In the genomic region with DNA sequence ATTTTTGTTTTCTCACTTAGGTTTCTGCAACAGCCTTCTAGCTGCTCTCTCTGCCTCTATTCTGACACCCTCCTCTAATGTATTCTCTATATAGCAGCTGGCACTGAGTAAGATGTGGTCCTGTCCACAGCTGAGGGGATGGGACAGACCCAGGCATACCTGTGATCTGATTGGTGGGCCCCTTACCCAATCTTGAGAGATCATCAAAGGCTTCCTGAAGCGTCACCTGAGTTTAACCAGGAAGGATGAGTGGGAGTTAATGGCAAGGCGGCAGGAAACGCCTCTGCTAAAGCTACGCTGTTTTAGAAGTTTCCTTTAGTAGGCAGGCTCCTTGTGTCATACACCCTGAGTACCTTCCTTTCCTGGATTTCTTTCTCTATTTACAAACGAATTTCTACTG, we compare ENCODE assay signal across 11 cellular contexts. TPM values are rescaled to one million over a fixed set of nuclear protein-coding genes. Genes with fewer than 3 reads are reported as not detected.
DNase-seq lines count a peak whose midpoint lies in the region; ATAC-seq, FAIRE-seq and TF ChIP-seq lines count a peak whose summit lies in the region.
"Had no signal": no experiment of that assay in that cellular context is flagged by ENCODE, and none has a peak within 500 bp of the region (broad histone marks: within the 10 kb centered on the region; RNA-seq: fewer than 3 reads in every experiment).

No MANE protein-coding gene starts in this region.

- no peak for TF ChIP-seq EP300 in A549 (IDR thresholded peaks at IDR 0.05)
- TF ChIP-seq EP300 in upper lobe of left lung (IDR thresholded peaks at IDR 0.05) = no peak

- H3K4ac ChIP-seq in H9 (ENCODE audit: low read depth, low read length) = no peak overlapping the region

- no peak for TF ChIP-seq POLR2A in A549 (IDR thresholded peaks at IDR 0.05; ENCODE audit: low read length)
- TF ChIP-seq POLR2A in upper lobe of left lung (IDR thresholded peaks at IDR 0.05) = no peak

- H3K18ac ChIP-seq in H9 (ENCODE audit: insufficient read length, low read depth, low read length) = no peak overlapping the region

- no peaks in the 10 kb centered on the region for H3K36me3 ChIP-seq in upper lobe of left lung
- H3K36me3 ChIP-seq: cardiac muscle cell had no signal

- H2BK5ac ChIP-seq in H9 (ENCODE audit: insufficient read length, low read length) = no peak overlapping the region

- 78% methylated on average over 5 of the region's 5 CpGs for WGBS in A549 (ENCODE audit: missing lambda C conversion rate)
- WGBS in H9 (ENCODE audit: extremely low coverage, insufficient read length, low lambda C conversion rate) = no CpG with 5 or more reads among the region's 5 CpGs
- 20 to 41% methylated on average over 5 of the region's 5 CpGs for WGBS in upper lobe of left lung, 2 donors

- H2BK120ac ChIP-seq in H9 (ENCODE audit: low read depth, low read length, poor library complexity, severe bottlenecking) = no peak overlapping the region

- no peaks in the 10 kb centered on the region for H3K9me3 ChIP-seq in A549
- H3K9me3 ChIP-seq in H9 (ENCODE audit: control insufficient read depth, low read depth, low read length) = no peaks in the 10 kb centered on the region
- H3K9me3 ChIP-seq in upper lobe of left lung = no peaks in the 10 kb centered on the region

- H3K4me3 Mint-ChIP-seq in H9 (no peak overlapping the region), endothelial cell (ENCODE audit: unreplicated experiment) (no peak overlapping the region), osteocyte (ENCODE audit: unreplicated experiment) (no peak overlapping the region)
- H3K4me3 Mint-ChIP-seq in activated CD8-positive, alpha-beta T cell treated with anti-CD3 and anti-CD28 coated beads for 36 hours = peak overlapping the region; percentile 72

- no peak overlapping the region for H2BK12ac ChIP-seq in H9 (ENCODE audit: insufficient read length, low read depth, low read length)

- H3K4me1 ChIP-seq in A549 (peaks cover 43% of the 10 kb centered on the region), H9 (ENCODE audit: insufficient read depth, low read length) (0 out of 2 replicates have a peak, but pooled peaks cover 3% of the 10 kb centered on the region), upper lobe of left lung (peaks cover 48 to 53% (median 50%) of the 10 kb centered on the region in 4 donors)

- 0 out of 6 replicates have a peak overlapping the region, but pooled peaks of 1 of the 2 experiments have one; percentile 23 for H3K27ac ChIP-seq in A549
- H3K27ac ChIP-seq in H9 (ENCODE audit: insufficient read length, low read depth, low read length) = no peak overlapping the region
- peak overlapping the region in 1 of 4 donors; percentile 53 for H3K27ac ChIP-seq in upper lobe of left lung
- H3K27ac ChIP-seq: cardiac muscle cell had no signal

- H2AK5ac ChIP-seq in H9 (ENCODE audit: insufficient read length, low read length) = no peak overlapping the region

- H3K79me1 ChIP-seq in H9 (ENCODE audit: insufficient read depth, low read depth, low read length, poor library complexity, severe bottlenecking) = no peaks in the 10 kb centered on the region

- H3K27me3 Mint-ChIP-seq in H9 (ENCODE audit: low read depth) (peaks cover 74% of the 10 kb centered on the region), endothelial cell (ENCODE audit: unreplicated experiment) (peaks cover 10% of the 10 kb centered on the region), osteocyte (ENCODE audit: unreplicated experiment) (peaks cover 6% of the 10 kb centered on the region)
- H3K27me3 Mint-ChIP-seq in activated CD8-positive, alpha-beta T cell treated with anti-CD3 and anti-CD28 coated beads for 36 hours = no peaks in the 10 kb centered on the region

- H3K27ac Mint-ChIP-seq in H9 (no peak overlapping the region), endothelial cell (ENCODE audit: unreplicated experiment) (peak overlapping the region; percentile 77), osteocyte (ENCODE audit: unreplicated experiment) (no peak overlapping the region)
- peak overlapping the region; percentile 84 for H3K27ac Mint-ChIP-seq in activated CD8-positive, alpha-beta T cell treated with anti-CD3 and anti-CD28 coated beads for 36 hours

- peaks cover 16% of the 10 kb centered on the region for H3K23me2 ChIP-seq in H9 (ENCODE audit: insufficient read length, low read depth, low read length, poor library complexity, severe bottlenecking)

- H3K9ac ChIP-seq in H9 (ENCODE audit: extremely low read depth, insufficient read length, low read length) = no peak overlapping the region

- DNase-seq in A549 (ENCODE audit: low read depth in 1 of 2, low spot score in 1 of 2) = no peak
- peak; percentile 76 for DNase-seq in H9
- DNase-seq in activated CD8-positive, alpha-beta T cell treated with anti-CD3 and anti-CD28 coated beads for 36 hours = peak; percentile 89
- DNase-seq in endothelial cell (ENCODE audit: low spot score) = no peak
- DNase-seq in osteocyte (ENCODE audit: extremely low spot score, unreplicated experiment) = no peak
- DNase-seq in upper lobe of left lung = no peak
- no peak for DNase-seq in occipital lobe (lab: John Stamatoyannopoulos, UW)
- DNase-seq in SW 1271 (lab: John Stamatoyannopoulos, UW) = no peak

- H2BK20ac ChIP-seq in H9 (ENCODE audit: low read depth, low read length, poor library complexity, severe bottlenecking) = no peak overlapping the region

- no peaks in the 10 kb centered on the region for H4K20me1 ChIP-seq in H9 (ENCODE audit: control insufficient read depth, insufficient read depth, insufficient read length)

- H3K4me1 Mint-ChIP-seq in H9 = peaks cover 40 to 41% of the 10 kb centered on the region in 2 experiments
- peaks cover 81% of the 10 kb centered on the region for H3K4me1 Mint-ChIP-seq in activated CD8-positive, alpha-beta T cell treated with anti-CD3 and anti-CD28 coated beads for 36 hours (ENCODE audit: low read depth)
- peaks cover 36% of the 10 kb centered on the region for H3K4me1 Mint-ChIP-seq in endothelial cell (ENCODE audit: unreplicated experiment)
- H3K4me1 Mint-ChIP-seq in osteocyte (ENCODE audit: unreplicated experiment) = peaks cover 26% of the 10 kb centered on the region

- no peak overlapping the region for H4K8ac ChIP-seq in H9 (replicated peaks; ENCODE audit: insufficient read length, low read depth, low read length)

- no peak overlapping the region for H2BK15ac ChIP-seq in H9 (ENCODE audit: low read depth, low read length)

- CTCF ChIA-PET in A549 (lab: Yijun Ruan, JAX) = interaction anchor here (0.7 to 0.9 kb wide), 3 partner anchors 14 to 173 kb away, joined by 3 to 5 read pairs (median 3); no protein-coding TSS in a partner anchor
- CTCF ChIA-PET in activated CD8-positive, alpha-beta T cell treated with anti-CD3 and anti-CD28 coated beads for 36 hours (lab: Charles Lee) = interaction anchor here (1.0 to 1.5 kb wide), 3 partner anchors 9 to 46 kb away, joined by 3 to 4 read pairs (median 3); no protein-coding TSS in a partner anchor

- FAIRE-seq in A549 (lab: Jason Lieb, UNC) = no peak

- H3K14ac ChIP-seq in H9 (ENCODE audit: insufficient read depth, low read length) = no peak overlapping the region

- no peak overlapping the region for H4K5ac ChIP-seq in H9 (ENCODE audit: insufficient read length, low read depth, low read length)

- H3K36me3 Mint-ChIP-seq in H9 (ENCODE audit: insufficient read depth in 1 of 3, low read depth in 3 of 3) = no peaks in the 10 kb centered on the region
- peaks cover 3% of the 10 kb centered on the region for H3K36me3 Mint-ChIP-seq in activated CD8-positive, alpha-beta T cell treated with anti-CD3 and anti-CD28 coated beads for 36 hours (ENCODE audit: low read depth)
- H3K36me3 Mint-ChIP-seq in endothelial cell (ENCODE audit: low read depth, unreplicated experiment) = no peaks in the 10 kb centered on the region
- H3K36me3 Mint-ChIP-seq in osteocyte (ENCODE audit: unreplicated experiment) = no peaks in the 10 kb centered on the region
- H3K36me3 Mint-ChIP-seq: immature natural killer cell had no signal

- no peak overlapping the region for H3K23ac ChIP-seq in H9 (ENCODE audit: insufficient read length, low read depth, low read length)

- no peak overlapping the region for H3K56ac ChIP-seq in H9 (ENCODE audit: insufficient read length, low read depth, low read length)

- H2AFZ ChIP-seq in H9 (ENCODE audit: low read length) = no peak overlapping the region

- H3T11ph ChIP-seq in H9 (ENCODE audit: low read length) = no peak overlapping the region

- H3K27me3 ChIP-seq in H9 (ENCODE audit: insufficient read depth, low read length) (peaks cover 18% of the 10 kb centered on the region; the same call in 1 of the 2 replicates), upper lobe of left lung (no peaks in the 10 kb centered on the region)

- no peak overlapping the region for H3K4me3 ChIP-seq in A549
- H3K4me3 ChIP-seq in upper lobe of left lung = no peak overlapping the region
- H3K4me3 ChIP-seq: cardiac muscle cell had no signal

- H4K91ac ChIP-seq in H9 (ENCODE audit: insufficient read length, low read depth, low read length) = no peak overlapping the region

- H3K9me3 Mint-ChIP-seq in H9 (no peaks in the 10 kb centered on the region), endothelial cell (ENCODE audit: unreplicated experiment) (no peaks in the 10 kb centered on the region), osteocyte (ENCODE audit: unreplicated experiment) (no peaks in the 10 kb centered on the region)
- H3K9me3 Mint-ChIP-seq in activated CD8-positive, alpha-beta T cell treated with anti-CD3 and anti-CD28 coated beads for 36 hours = no peaks in the 10 kb centered on the region

- intact Hi-C loops in activated CD8-positive, alpha-beta T cell treated with anti-CD3 and anti-CD28 coated beads for 36 hours (cut with micrococcal nuclease) = loop anchor here (5.0 kb wide), 1 partner anchor 52 kb away; a partner anchor contains a TSS

- ATAC-seq in A549 (no peak), upper lobe of left lung (ENCODE audit: low FRiP score in 2 of 2) (no peak)
- peak; percentile 92 for ATAC-seq in activated CD8-positive, alpha-beta T cell treated with anti-CD3 and anti-CD28 coated beads for 36 hours
- ATAC-seq: Panc1 had no signal

- TF ChIP-seq RAD21 in A549 (conservative IDR thresholded peaks at IDR 0.05 in 1 of 2, IDR thresholded peaks at IDR 0.05 in 1 of 2) = no peak

- TF ChIP-seq CTCF in A549 (IDR thresholded peaks at IDR 0.05) = no peak
- TF ChIP-seq CTCF in H9 (conservative IDR thresholded peaks at IDR 0.05) = no peak
- TF ChIP-seq CTCF in activated CD8-positive, alpha-beta T cell treated with anti-CD3 and anti-CD28 coated beads for 36 hours (IDR thresholded peaks at IDR 0.05) = no peak
- TF ChIP-seq CTCF in endothelial cell (IDR thresholded peaks at IDR 0.05; ENCODE audit: unreplicated experiment) = no peak
- TF ChIP-seq CTCF in osteocyte (IDR thresholded peaks at IDR 0.05) = no peak
- TF ChIP-seq CTCF in upper lobe of left lung (IDR thresholded peaks at IDR 0.05) = no peak

- POLR2A ChIA-PET in A549 (lab: Yijun Ruan, JAX) = interaction anchor here (1.2 kb wide), 1 partner anchor 52 kb away, joined by 3 read pairs; a partner anchor contains a TSS
- POLR2A ChIA-PET in activated CD8-positive, alpha-beta T cell treated with anti-CD3 and anti-CD28 coated beads for 36 hours (lab: Charles Lee) = interaction anchor here (0.8 to 1.7 kb wide), 8 partner anchors 9 to 54 kb away, joined by 3 to 6 read pairs (median 3); no protein-coding TSS in a partner anchor

- no peaks in the 10 kb centered on the region for H3K79me2 ChIP-seq in H9 (ENCODE audit: insufficient read depth, low read length)

- H3K4me2 ChIP-seq in A549 = peak overlapping the region; percentile 80; the same call in 1 of the 3 replicates
- no peak overlapping the region for H3K4me2 ChIP-seq in H9 (ENCODE audit: insufficient read depth, insufficient read length, low read length)

RNA-seq across cellular contexts. Expression of a gene that starts 5.7 kb away (rescaled TPM):
- polyA plus RNA-seq in A549 (2011; rRNA removed) = 6.1 and 7.5 TPM in 2 replicates
- 3.0 and 3.6 TPM in 2 replicates for polyA plus RNA-seq in A549 (2012; cell fraction: cytosol; rRNA removed)
- 9.1 and 9.5 TPM in 2 replicates for polyA plus RNA-seq in A549 (2012; cell fraction: nucleus; rRNA removed)
- polyA plus RNA-seq in A549 (2017; fragmentation: RNase III; extraction: RNeasy Plus Mini Kit Qiagen cat#74134 plus additional on column Dnase treatment) = 4.5 to 5.2 TPM (median 4.6 TPM) in 3 replicates
- polyA minus RNA-seq in A549 (2011; rRNA and poly(A)+ RNA removed) = 7.8 and 10.6 TPM in 2 replicates
- total RNA-seq in H9 (2021) = 21.8 and 24.7 TPM in 2 replicates
- total RNA-seq in activated CD8-positive, alpha-beta T cell treated with anti-CD3 and anti-CD28 coated beads for 36 hours = 10 to 100 TPM; 15.5 to 16.4 TPM
- 23.0 TPM for total RNA-seq in endothelial cell (ENCODE audit: unreplicated experiment)
- total RNA-seq in osteocyte = 26.5 and 27.5 TPM in 2 replicates
- total RNA-seq in upper lobe of left lung = 10 to 100 TPM; 17.3 to 53.4 (median 23.6) TPM
- total RNA-seq in occipital lobe = 20.9 TPM

RNA-seq across cellular contexts. Expression of a gene that starts 52.3 kb away (rescaled TPM):
- polyA plus RNA-seq in A549 (2011; rRNA removed) = 145 and 185 TPM in 2 replicates
- polyA plus RNA-seq in A549 (2012; cell fraction: cytosol; rRNA removed) = 151 and 179 TPM in 2 replicates
- 66.6 and 72.0 TPM in 2 replicates for polyA plus RNA-seq in A549 (2012; cell fraction: nucleus; rRNA removed)
- polyA plus RNA-seq in A549 (2017; fragmentation: RNase III; extraction: RNeasy Plus Mini Kit Qiagen cat#74134 plus additional on column Dnase treatment) = 128 to 131 TPM (median 129 TPM) in 3 replicates
- polyA minus RNA-seq in A549 (2011; rRNA and poly(A)+ RNA removed) = 43.1 and 44.4 TPM in 2 replicates
- total RNA-seq in H9 (2021) = 95.0 and 98.5 TPM in 2 replicates
- 100 to 1,000 TPM in 1 of 2 experiments, 10 to 100 TPM in 1; 96.4 to 103 TPM for total RNA-seq in activated CD8-positive, alpha-beta T cell treated with anti-CD3 and anti-CD28 coated beads for 36 hours
- total RNA-seq in endothelial cell (ENCODE audit: unreplicated experiment) = 68.3 TPM
- total RNA-seq in osteocyte = 63.9 and 64.8 TPM in 2 replicates
- total RNA-seq in upper lobe of left lung = 10 to 100 TPM; 25.1 to 38.5 (median 34.9) TPM
- total RNA-seq in occipital lobe = 45.7 TPM

Comparison
In these comparisons a context has a peak if more than half of its experiments do, and no peak if none do; other contexts are left out.
1. DNase-seq: peak in H9 (single experiment) and activated CD8-positive, alpha-beta T cell treated with anti-CD3 and anti-CD28 coated beads for 36 hours (single experiment); none in A549 (0 of 2), endothelial cell (single experiment), osteocyte (single experiment), upper lobe of left lung (0 of 2), occipital lobe (single experiment) and SW 1271 (0 of 2).
2. H3K27ac Mint-ChIP-seq: peak in activated CD8-positive, alpha-beta T cell treated with anti-CD3 and anti-CD28 coated beads for 36 hours (single experiment) and endothelial cell (single experiment); none in H9 (0 of 3) and osteocyte (single experiment).